In the genomic region with DNA sequence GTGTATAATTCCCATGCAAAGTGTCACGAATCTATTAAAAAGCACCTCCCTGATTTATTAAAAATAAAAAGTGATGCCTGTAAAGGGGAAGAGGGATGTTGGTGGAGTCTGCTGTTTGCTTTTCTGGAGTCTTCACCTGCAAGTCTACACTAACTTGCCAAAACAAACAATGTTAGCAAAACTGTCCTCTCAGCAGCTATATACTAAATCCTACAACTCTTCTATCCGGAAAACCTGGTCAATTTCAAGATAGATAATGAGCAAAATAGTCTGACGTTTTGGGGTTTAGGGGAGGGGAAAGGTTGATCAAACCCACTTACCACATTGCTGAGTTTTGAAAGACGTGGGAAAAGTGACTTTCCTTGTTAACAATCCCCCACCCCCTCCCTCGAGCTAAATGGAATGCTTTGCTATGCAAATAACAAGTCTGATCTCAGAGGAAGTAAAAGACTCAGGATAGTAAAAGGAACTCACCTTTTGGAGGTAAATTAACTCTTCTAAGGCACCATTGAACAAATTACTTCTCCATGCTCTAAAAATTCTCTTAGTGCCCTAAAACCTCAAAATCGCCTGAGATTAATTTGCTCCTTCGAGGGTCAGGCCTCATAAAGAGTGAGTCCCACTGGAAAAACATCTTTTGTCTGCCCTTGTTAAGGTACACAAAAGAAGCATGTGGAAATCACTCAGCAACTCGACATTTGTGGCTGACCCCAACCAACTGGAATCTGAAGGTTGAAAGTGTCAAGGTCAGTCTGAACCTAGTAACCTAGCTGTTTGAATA, we compare ENCODE assay signal across 1 cellular context.
A peak's percentile ranks its signal among the peaks of the same experiment; 100 is the strongest.
TF ChIP-seq lines count a peak whose summit lies in the region.

No MANE protein-coding gene starts in this region.

TF ChIP-seq in HepG2, 621 proteins besides CTCF, POLR2A, EP300 and RAD21 (continued from another document):
- TF ChIP-seq, protein P1, sequence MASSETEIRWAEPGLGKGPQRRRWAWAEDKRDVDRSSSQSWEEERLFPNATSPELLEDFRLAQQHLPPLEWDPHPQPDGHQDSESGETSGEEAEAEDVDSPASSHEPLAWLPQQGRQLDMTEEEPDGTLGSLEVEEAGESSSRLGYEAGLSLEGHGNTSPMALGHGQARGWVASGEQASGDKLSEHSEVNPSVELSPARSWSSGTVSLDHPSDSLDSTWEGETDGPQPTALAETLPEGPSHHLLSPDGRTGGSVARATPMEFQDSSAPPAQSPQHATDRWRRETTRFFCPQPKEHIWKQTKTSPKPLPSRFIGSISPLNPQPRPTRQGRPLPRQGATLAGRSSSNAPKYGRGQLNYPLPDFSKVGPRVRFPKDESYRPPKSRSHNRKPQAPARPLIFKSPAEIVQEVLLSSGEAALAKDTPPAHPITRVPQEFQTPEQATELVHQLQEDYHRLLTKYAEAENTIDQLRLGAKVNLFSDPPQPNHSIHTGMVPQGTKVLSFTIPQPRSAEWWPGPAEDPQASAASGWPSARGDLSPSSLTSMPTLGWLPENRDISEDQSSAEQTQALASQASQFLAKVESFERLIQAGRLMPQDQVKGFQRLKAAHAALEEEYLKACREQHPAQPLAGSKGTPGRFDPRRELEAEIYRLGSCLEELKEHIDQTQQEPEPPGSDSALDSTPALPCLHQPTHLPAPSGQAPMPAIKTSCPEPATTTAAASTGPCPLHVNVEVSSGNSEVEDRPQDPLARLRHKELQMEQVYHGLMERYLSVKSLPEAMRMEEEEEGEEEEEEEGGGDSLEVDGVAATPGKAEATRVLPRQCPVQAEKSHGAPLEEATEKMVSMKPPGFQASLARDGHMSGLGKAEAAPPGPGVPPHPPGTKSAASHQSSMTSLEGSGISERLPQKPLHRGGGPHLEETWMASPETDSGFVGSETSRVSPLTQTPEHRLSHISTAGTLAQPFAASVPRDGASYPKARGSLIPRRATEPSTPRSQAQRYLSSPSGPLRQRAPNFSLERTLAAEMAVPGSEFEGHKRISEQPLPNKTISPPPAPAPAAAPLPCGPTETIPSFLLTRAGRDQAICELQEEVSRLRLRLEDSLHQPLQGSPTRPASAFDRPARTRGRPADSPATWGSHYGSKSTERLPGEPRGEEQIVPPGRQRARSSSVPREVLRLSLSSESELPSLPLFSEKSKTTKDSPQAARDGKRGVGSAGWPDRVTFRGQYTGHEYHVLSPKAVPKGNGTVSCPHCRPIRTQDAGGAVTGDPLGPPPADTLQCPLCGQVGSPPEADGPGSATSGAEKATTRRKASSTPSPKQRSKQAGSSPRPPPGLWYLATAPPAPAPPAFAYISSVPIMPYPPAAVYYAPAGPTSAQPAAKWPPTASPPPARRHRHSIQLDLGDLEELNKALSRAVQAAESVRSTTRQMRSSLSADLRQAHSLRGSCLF (CRISPR knock-in tag; IDR thresholded peaks at IDR 0.05; ENCODE audit: borderline replicate concordance) = no peak
- TF ChIP-seq NR2C2 (CRISPR knock-in tag; IDR thresholded peaks at IDR 0.05; ENCODE audit: borderline replicate concordance) (peak; percentile 73), SP5 (CRISPR knock-in tag; IDR thresholded peaks at IDR 0.05; ENCODE audit: borderline replicate concordance, low read depth) (no peak), ZNF205 (CRISPR knock-in tag; IDR thresholded peaks at IDR 0.05) (no peak), MAFF (IDR thresholded peaks at IDR 0.05; ENCODE audit: low read depth, low read length) (0 out of 2 replicates have a peak, but pooled peaks have one; percentile 10), ZNF552 (CRISPR knock-in tag; IDR thresholded peaks at IDR 0.05; ENCODE audit: borderline replicate concordance) (no peak), ZNF850 (CRISPR knock-in tag; conservative IDR thresholded peaks at IDR 0.05) (no peak), RBM22 (optimal IDR thresholded peaks at IDR 0.05; ENCODE audit: low read length) (no peak), ZNF781 (CRISPR knock-in tag; IDR thresholded peaks at IDR 0.05; ENCODE audit: borderline replicate concordance, not compliant biosample characterization) (no peak)
- TF ChIP-seq, protein P2, sequence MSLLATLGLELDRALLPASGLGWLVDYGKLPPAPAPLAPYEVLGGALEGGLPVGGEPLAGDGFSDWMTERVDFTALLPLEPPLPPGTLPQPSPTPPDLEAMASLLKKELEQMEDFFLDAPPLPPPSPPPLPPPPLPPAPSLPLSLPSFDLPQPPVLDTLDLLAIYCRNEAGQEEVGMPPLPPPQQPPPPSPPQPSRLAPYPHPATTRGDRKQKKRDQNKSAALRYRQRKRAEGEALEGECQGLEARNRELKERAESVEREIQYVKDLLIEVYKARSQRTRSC (CRISPR knock-in tag; IDR thresholded peaks at IDR 0.05; ENCODE audit: low read depth) = no peak
